8 cellular contexts compared by ENCODE assay signal in the genomic region with DNA sequence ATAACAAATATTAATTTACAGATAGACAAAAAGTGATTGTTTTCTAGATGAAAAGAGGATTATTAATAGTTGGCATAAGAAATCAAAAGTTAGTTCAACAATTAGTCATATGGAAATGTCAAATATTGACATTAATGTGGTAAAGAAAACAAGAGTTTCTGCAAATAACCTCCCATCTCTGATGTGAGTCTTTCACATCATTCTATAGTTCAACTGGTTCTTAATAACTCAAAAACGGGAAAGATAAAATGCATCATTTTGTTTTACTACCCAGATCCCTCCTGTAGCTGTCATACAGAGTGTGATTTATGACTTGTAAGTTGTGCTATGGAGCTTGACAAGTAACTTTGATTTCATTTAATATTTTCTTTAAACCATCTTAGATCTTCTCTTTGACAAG.
"Had no signal": no experiment of that assay in that cellular context is flagged by ENCODE, and none has a peak within 500 bp of the region (broad histone marks: within the 10 kb centered on the region; RNA-seq: fewer than 3 reads in every experiment).

No MANE protein-coding gene starts in this region.

- FAIRE-seq: H1, H54, HepG2 had no signal

- DNase-seq: H9, HCEC 1CT, HFFc6 had no signal

- ATAC-seq: GM23338, HepG2 had no signal

- H3K4me3 ChIP-seq: GM23338 had no signal

- H3K27ac ChIP-seq: HL-60 had no signal
